ENCODE assay signal across 8 cellular contexts in the genomic region with DNA sequence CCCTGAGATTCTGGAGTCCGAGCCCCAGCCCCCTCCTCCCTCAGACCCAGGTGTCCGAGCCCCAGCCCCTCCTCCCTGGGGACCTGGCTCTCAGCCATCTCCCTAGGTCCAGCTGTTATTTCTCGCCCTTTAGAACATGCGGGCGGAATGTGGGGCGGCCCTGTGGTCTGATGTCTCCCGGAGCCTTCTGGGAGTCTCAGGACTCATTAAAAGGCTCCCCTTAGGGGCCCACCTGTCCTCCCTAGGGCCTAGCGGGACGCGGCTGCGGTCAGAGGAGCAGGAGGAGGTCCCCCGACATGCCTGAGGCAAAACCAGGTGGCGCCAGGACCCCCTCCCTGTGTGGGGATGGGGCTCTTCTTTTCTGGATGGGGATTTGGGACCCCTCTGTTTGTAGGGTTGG. TPM values are rescaled to one million over a fixed set of nuclear protein-coding genes. Genes with fewer than 3 reads are reported as not detected.
DNase-seq lines count a peak whose midpoint lies in the region; ATAC-seq, FAIRE-seq and TF ChIP-seq lines count a peak whose summit lies in the region.

Gene MYBPC2 (plus strand): TSS at position 235 of the 400 bp plus-strand sequence. CDS start 62 bp downstream, at position 297.

- POLR2A ChIA-PET in AG04449 (lab: Yijun Ruan, JAX) = no interaction called here
- POLR2A ChIA-PET in K562 (lab: Yijun Ruan, JAX) = interaction anchor here (0.6 kb wide), 1 partner anchor 171 kb away, joined by 3 read pairs; no protein-coding TSS in a partner anchor

- no peak for FAIRE-seq in K562 (lab: Jason Lieb, UNC)

- intact Hi-C loops in K562 (cut with micrococcal nuclease) = no loop called here

- no peak for TF ChIP-seq EP300 in K562 (IDR thresholded peaks at IDR 0.05; ENCODE audit: low read length)

- CTCF ChIA-PET in AG04449 (lab: Yijun Ruan, JAX) = no interaction called here
- CTCF ChIA-PET in K562 (lab: Yijun Ruan, JAX; ENCODE audit: low intra/inter-chr PET ratio) = no interaction called here

- H3K9ac ChIP-seq in K562 (ENCODE audit: insufficient read depth in 1 of 2, low read depth in 2 of 2, low read length in 2 of 2) = peak within 1 kb of the TSS; percentile 68 to 88

- H3K4me3 ChIP-seq in AG04449 (ENCODE audit: low read depth, low read length) (peak within 1 kb of the TSS; percentile 68), HFF-Myc (replicated peaks; ENCODE audit: low read depth, low read length) (peak within 1 kb of the TSS; percentile 38), K562 (peak within 1 kb of the TSS; percentile 53), mononuclear cell (ENCODE audit: low read length) (peak within 1 kb of the TSS; percentile 49)

- no peaks in the 10 kb centered on the region for H4K20me1 ChIP-seq in K562 (replicated peaks; ENCODE audit: control insufficient read depth, insufficient read depth, low read length)

- no peaks in the 10 kb centered on the region for H3K36me3 ChIP-seq in K562 (ENCODE audit: control insufficient read depth, insufficient read depth, low read length)

- H3K79me2 ChIP-seq in K562 (ENCODE audit: control insufficient read depth, insufficient read depth, low read length) = no peaks in the 10 kb centered on the region

- TF ChIP-seq CTCF in AG04449 (IDR thresholded peaks at IDR 0.05; ENCODE audit: insufficient read depth, low read length, missing control alignments) (no peak), HFF-Myc (IDR thresholded peaks at IDR 0.05; ENCODE audit: low read depth, low read length, missing control alignments) (no peak), K562 (IDR thresholded peaks at IDR 0.05 in 2 of 3, conservative IDR thresholded peaks at IDR 0.05 in 1 of 3; ENCODE audit: insufficient read depth in 2 of 3, low read depth in 1 of 3, low read length in 3 of 3) (no peak)

- TF ChIP-seq POLR2A in K562 (conservative IDR thresholded peaks at IDR 0.05) = no peak

- in situ Hi-C loops in K562 (cut with MboI) = no loop called here

- ATAC-seq in K562 (peak; percentile 10; the same call in 2 of the 3 replicates), HG02763 (IDR thresholded peaks at IDR 0.05; ENCODE audit: unreplicated experiment) (no peak), HG03025 (IDR thresholded peaks at IDR 0.05; ENCODE audit: low FRiP score, unreplicated experiment) (no peak)

- H3K4me1 ChIP-seq in K562 (replicated peaks in 1 of 2; ENCODE audit: control insufficient read depth in 2 of 2, insufficient read depth in 2 of 2, low read length in 2 of 2) (peaks cover 12 to 51% of the 10 kb centered on the region in 2 experiments; a peak in 4 of 5 replicates), mononuclear cell (ENCODE audit: insufficient read depth, low read length) (peaks cover 28% of the 10 kb centered on the region)

- no peaks in the 10 kb centered on the region for H3K9me1 ChIP-seq in K562 (ENCODE audit: control insufficient read depth, insufficient read depth, low read length)

- no peak for DNase-seq in AG04449 (ENCODE audit: low read depth, low spot score)
- DNase-seq in HFF-Myc (ENCODE audit: extremely low read depth, low read depth) = no peak
- DNase-seq in K562 (ENCODE audit: extremely low read depth in 1 of 4, low spot score in 3 of 4) = peak in 3 of 4 experiments; percentile 46 to 55 (median 48)
- no peak for DNase-seq in RKO (ENCODE audit: low spot score)
- no peak for DNase-seq in NOMO-1 (lab: John Stamatoyannopoulos, UW; ENCODE audit: unreplicated experiment in 2 of 2)

- H3K27ac ChIP-seq in K562 (ENCODE audit: extremely low read depth, low read depth, low read length) = peak within 1 kb of the TSS; percentile 41; the same call in 2 of the 3 replicates

- H3K9me3 ChIP-seq in K562 (replicated peaks; ENCODE audit: control insufficient read depth, insufficient read depth, low read depth, low read length) = no peaks in the 10 kb centered on the region
- H3K9me3 ChIP-seq in mononuclear cell (ENCODE audit: low read depth, low read length) = no peaks in the 10 kb centered on the region

- H2AFZ ChIP-seq in K562 (ENCODE audit: low read depth, low read length) = peak within 1 kb of the TSS; percentile 93

- H3K27me3 ChIP-seq in K562 (ENCODE audit: control insufficient read depth in 2 of 2, insufficient read depth in 2 of 2, low read length in 2 of 2) (peaks cover 0 to 11% of the 10 kb centered on the region in 2 experiments; a peak in 2 of 5 replicates), mononuclear cell (ENCODE audit: insufficient read depth, low read length) (peaks cover 2% of the 10 kb centered on the region)

- no TSS peak for BruUV-seq in K562 (replicated peaks; lab: Mats Ljungman, UMichigan)

- no peak for TF ChIP-seq RAD21 in K562 (CRISPR knock-in tag; conservative IDR thresholded peaks at IDR 0.05 in 1 of 2, IDR thresholded peaks at IDR 0.05 in 1 of 2)

- H3K4me2 ChIP-seq in K562 (ENCODE audit: insufficient read depth, low read length) = peak within 1 kb of the TSS; percentile 85

- WGBS in K562 (ENCODE audit: insufficient coverage, low coverage, missing lambda C conversion rate) = 17% methylated on average over 13 of the region's 13 CpGs

TF ChIP-seq in K562, 482 proteins besides CTCF, POLR2A, EP300 and RAD21:
- TF ChIP-seq NFIC (IDR thresholded peaks at IDR 0.05) = peak; percentile 83
- peak in 1 of 2 experiments; percentile 51 for TF ChIP-seq E2F6 (IDR thresholded peaks at IDR 0.05; ENCODE audit: borderline replicate concordance in 1 of 2, extremely low read depth in 1 of 2, insufficient read depth in 1 of 2, insufficient read length in 1 of 2, low read depth in 1 of 2, low read length in 1 of 2, poor library complexity in 1 of 2, severe bottlenecking in 1 of 2)
- TF ChIP-seq TCF3 (CRISPR knock-in tag; IDR thresholded peaks at IDR 0.05) = no peak
- peak; percentile 76 for TF ChIP-seq TFAP4 (CRISPR knock-in tag; IDR thresholded peaks at IDR 0.05; ENCODE audit: borderline replicate concordance)
- peak; percentile 12 for TF ChIP-seq CHD4 (IDR thresholded peaks at IDR 0.05; ENCODE audit: insufficient read depth, insufficient replicate concordance, low read depth, low read length, poor library complexity, severe bottlenecking)
- TF ChIP-seq NFE2 (IDR thresholded peaks at IDR 0.05; ENCODE audit: low read depth) = no peak
- TF ChIP-seq DACH1 (IDR thresholded peaks at IDR 0.05; ENCODE audit: partially characterized antibody) = peak; percentile 28

RNA-seq across cellular contexts. Expression of gene MYBPC2, which starts in this region (rescaled TPM):
- 0.30 and 0.67 TPM in 2 replicates for total RNA-seq in K562 (2011; cell fraction: chromatin; rRNA removed; ENCODE audit: low replicate concordance)
- total RNA-seq in K562 (2011; cell fraction: nucleolus; rRNA removed) = not detected in 2 replicates
- not detected in 2 replicates for total RNA-seq in K562 (2011; cell fraction: nucleoplasm; rRNA removed)
- total RNA-seq in K562 (2014; rRNA removed) = not detected in 2 replicates
- total RNA-seq in K562 (2014; rRNA removed; fragmentation: Illumina TruSeq; extraction: Trizol) = not detected in 2 replicates
- not detected in 2 replicates for total RNA-seq in K562 (2015; rRNA removed; fragmentation: Illumina TruSeq; extraction: Trizol)
- 0.04 TPM in 1 of 2 replicates, not detected in the other for total RNA-seq in K562 (2021)
- 0.14 and 0.19 TPM in 2 replicates for polyA plus RNA-seq in K562 (2011; rRNA removed)
- 0.06 and 0.07 TPM in 2 replicates for polyA plus RNA-seq in K562 (2011; cell fraction: cytosol; rRNA removed)
- polyA plus RNA-seq in K562 (2011; cell fraction: nucleus; rRNA removed) = 0.31 and 0.60 TPM in 2 replicates
- 0.01 TPM in 1 of 2 replicates, not detected in the other for polyA plus RNA-seq in K562 (2012)
- not detected in 2 replicates for polyA plus RNA-seq in K562 (2014; fragmentation: Illumina TruSeq; extraction: Trizol)
- polyA plus RNA-seq in K562 (2014; fragmentation: Nextera tagmentation; extraction: Ambion mirVana) = not detected
- 0.01 TPM in 1 of 2 replicates, not detected in the other for polyA plus RNA-seq in K562 (2014; rRNA removed)
- polyA minus RNA-seq in K562 (2011; rRNA and poly(A)+ RNA removed) = 0.06 TPM in 1 of 2 replicates, not detected in the other
- not detected in 2 replicates for polyA minus RNA-seq in K562 (2011; cell fraction: cytosol; rRNA and poly(A)+ RNA removed)
- 0.22 TPM in 1 of 2 replicates, not detected in the other for polyA minus RNA-seq in K562 (2011; cell fraction: nucleus; rRNA and poly(A)+ RNA removed)
- 0.10 TPM for total RNA-seq in mononuclear cell

Comparison
In these comparisons a context has a peak if more than half of its experiments do, and no peak if none do; other contexts are left out.
1. Peak in DNase-seq, ATAC-seq, H3K4me3 ChIP-seq, H3K27ac ChIP-seq, H3K9ac ChIP-seq and H3K4me2 ChIP-seq in K562; RNA of the gene not detected or under 1 TPM.